8 cellular contexts compared by ENCODE assay signal in genomic region chr2:190843874-190844699, GRCh38. TPM values are rescaled to one million over a fixed set of nuclear protein-coding genes. Genes with fewer than 3 reads are reported as not detected.
DNase-seq lines count a peak whose midpoint lies in the region; ATAC-seq and TF ChIP-seq lines count a peak whose summit lies in the region.

No MANE protein-coding gene starts in this region.

- H3K4me3 Mint-ChIP-seq in activated CD4-positive, alpha-beta memory T cell treated with anti-CD3 and anti-CD28 coated beads, Interleukin-2, amount 10 ng/mL, durations not matched to agents 7 days and 5 days: no peak overlapping the region

- TF ChIP-seq CTCF in body of pancreas (IDR thresholded peaks at IDR 0.05): no peak

- no peak overlapping the region for H3K27ac ChIP-seq in body of pancreas

- H3K4me1 Mint-ChIP-seq in activated CD4-positive, alpha-beta memory T cell treated with anti-CD3 and anti-CD28 coated beads, Interleukin-2, amount 10 ng/mL, durations not matched to agents 7 days and 5 days: peaks cover 13% of the 10 kb centered on the region

- no peak for TF ChIP-seq POLR2A in body of pancreas (IDR thresholded peaks at IDR 0.05)

- no peak overlapping the region for H3K4me3 ChIP-seq in body of pancreas

- CTCF ChIA-PET in activated CD4-positive, alpha-beta memory T cell treated with anti-CD3 and anti-CD28 coated beads, Interleukin-2, amount 10 ng/mL, durations not matched to agents 7 days and 5 days (lab: Charles Lee): no interaction called here

- peaks cover 14% of the 10 kb centered on the region for H3K4me1 ChIP-seq in body of pancreas

- intact Hi-C loops in body of pancreas (cut with DNase I): no loop called here

- DNase-seq in NOMO-1 treated with DMSO at 0.1 percent for 48 hours (lab: John Stamatoyannopoulos, UW; ENCODE audit: unreplicated experiment): peak; percentile 23
- no peak for DNase-seq in NOMO-1 treated with dmso at 0.1 percent for 144 hours (lab: John Stamatoyannopoulos, UW; ENCODE audit: unreplicated experiment)
- peak; percentile 42 for DNase-seq in activated CD4-positive, alpha-beta memory T cell treated with anti-CD3 and anti-CD28 coated beads, Interleukin-2, amount 10 ng/mL, durations not matched to agents 7 days and 5 days
- DNase-seq in stimulated activated CD4-positive, alpha-beta T cell treated with anti-CD3 and anti-CD28 coated beads, Interleukin-4, amount 100 ng/mL, for 48 hours (ENCODE audit: low read depth in 2 of 2): peak; percentile 34 to 59
- no peak for DNase-seq in MV-4-11 (lab: John Stamatoyannopoulos, UW)
- no peak for DNase-seq in RPMI8226
- DNase-seq in body of pancreas: no peak

- no peaks in the 10 kb centered on the region for H3K9me3 Mint-ChIP-seq in activated CD4-positive, alpha-beta memory T cell treated with anti-CD3 and anti-CD28 coated beads, Interleukin-2, amount 10 ng/mL, durations not matched to agents 7 days and 5 days

- POLR2A ChIA-PET in activated CD4-positive, alpha-beta memory T cell treated with anti-CD3 and anti-CD28 coated beads, Interleukin-2, amount 10 ng/mL, durations not matched to agents 7 days and 5 days (lab: Charles Lee): interaction anchor here (1.3 kb wide), 1 partner anchor 37 kb away, joined by 5 read pairs; the partner anchor contains the start of gene GLS

- ATAC-seq in HG03097 (IDR thresholded peaks at IDR 0.05; ENCODE audit: low FRiP score, unreplicated experiment) (peak; percentile 79), body of pancreas (no peak)

- H3K27me3 ChIP-seq in body of pancreas: no peaks in the 10 kb centered on the region

- WGBS in body of pancreas, 2 donors: 92 to 93% methylated on average over 3 of the region's 3 CpGs

- no peaks in the 10 kb centered on the region for H3K36me3 ChIP-seq in body of pancreas (replicated peaks in 1 of 2; ENCODE audit: insufficient read depth in 1 of 2, low read depth in 2 of 2)

- H3K27ac Mint-ChIP-seq in activated CD4-positive, alpha-beta memory T cell treated with anti-CD3 and anti-CD28 coated beads, Interleukin-2, amount 10 ng/mL, durations not matched to agents 7 days and 5 days: no peak overlapping the region

- no peaks in the 10 kb centered on the region for H3K9me3 ChIP-seq in body of pancreas

- H3K27me3 Mint-ChIP-seq in activated CD4-positive, alpha-beta memory T cell treated with anti-CD3 and anti-CD28 coated beads, Interleukin-2, amount 10 ng/mL, durations not matched to agents 7 days and 5 days: no peaks in the 10 kb centered on the region

- no peaks in the 10 kb centered on the region for H3K36me3 Mint-ChIP-seq in activated CD4-positive, alpha-beta memory T cell treated with anti-CD3 and anti-CD28 coated beads, Interleukin-2, amount 10 ng/mL, durations not matched to agents 7 days and 5 days (ENCODE audit: low read depth)

RNA-seq across cellular contexts. Expression of gene GLS, which starts 36.5 kb away (rescaled TPM):
- total RNA-seq in activated CD4-positive, alpha-beta memory T cell treated with anti-CD3 and anti-CD28 coated beads, Interleukin-2, amount 10 ng/mL, durations not matched to agents 7 days and 5 days: 100 to 1,000 TPM; 146 to 150 TPM
- 100 to 1,000 TPM in 1 of 2 donors, 10 to 100 TPM in 1; 86.0 to 102 TPM for total RNA-seq in body of pancreas

Comparison
In these comparisons a context has a peak if more than half of its experiments do, and no peak if none do; other contexts are left out.
1. DNase-seq: peak in NOMO-1 treated with DMSO at 0.1 percent for 48 hours (single experiment), activated CD4-positive, alpha-beta memory T cell treated with anti-CD3 and anti-CD28 coated beads, Interleukin-2, amount 10 ng/mL, durations not matched to agents 7 days and 5 days (single experiment) and stimulated activated CD4-positive, alpha-beta T cell treated with anti-CD3 and anti-CD28 coated beads, Interleukin-4, amount 100 ng/mL, for 48 hours (2 of 2); none in NOMO-1 treated with dmso at 0.1 percent for 144 hours (single experiment), MV-4-11 (single experiment), RPMI8226 (single experiment) and body of pancreas (0 of 4).